Comparison of ENCODE assay signal across 33 cellular contexts in the genomic region with DNA sequence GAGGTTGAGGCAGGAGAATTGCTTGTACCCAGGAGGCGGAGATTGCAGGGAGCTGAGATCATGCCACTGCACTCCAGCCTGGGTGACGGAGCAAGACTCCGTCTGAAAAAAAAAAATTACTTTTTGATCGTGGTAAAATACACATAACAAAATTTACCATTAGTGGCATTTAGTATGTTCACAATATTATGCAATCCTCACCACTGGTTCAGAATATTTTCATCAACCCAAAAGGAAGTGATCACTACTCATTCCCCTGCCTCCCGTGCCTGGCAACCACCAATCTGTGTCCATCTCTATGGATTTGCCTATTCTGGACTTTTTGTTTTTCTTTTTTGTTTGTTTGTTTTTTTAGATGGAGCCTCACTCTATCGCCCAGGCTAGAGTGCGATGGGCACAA. TPM values are rescaled to one million over a fixed set of nuclear protein-coding genes. Genes with fewer than 3 reads are reported as not detected.
"Had no signal": no experiment of that assay in that cellular context is flagged by ENCODE, and none has a peak within 500 bp of the region (broad histone marks: within the 10 kb centered on the region; RNA-seq: fewer than 3 reads in every experiment).

No MANE protein-coding gene starts in this region.

- ATAC-seq: left colon; naive thymus-derived CD8-positive, alpha-beta T cell; right lobe of liver; stimulated activated memory B cell treated with anti-CD40 and anti-IgM and Interleukin-4, amounts not matched to agents 10 μg/mL and 1 μg/mL and 100 μg/mL, for 72 hours; stimulated activated naive CD8-positive, alpha-beta T cell treated with anti-CD3 and anti-CD28 coated beads, Interleukin-15, amount 100 ng/mL, for 72 hours had no signal

- H3K9me3 Mint-ChIP-seq: immature natural killer cell; naive thymus-derived CD8-positive, alpha-beta T cell; nephron; neural crest cell; stimulated activated memory B cell treated with anti-CD40 and anti-IgM and Interleukin-4, amounts not matched to agents 10 μg/mL and 1 μg/mL and 100 μg/mL, for 72 hours; stimulated activated naive CD8-positive, alpha-beta T cell treated with anti-CD3 and anti-CD28 coated beads, Interleukin-15, amount 100 ng/mL, for 72 hours; type B pancreatic cell had no signal

- H3K4me2 ChIP-seq: smooth muscle cell had no signal

- H3K4me3 ChIP-seq: left lung, lower lobe of right lung, ovary, right atrium auricular region, right lobe of liver, smooth muscle cell, tibial nerve, uterus had no signal

- H3K4me3 Mint-ChIP-seq: immature natural killer cell; naive thymus-derived CD8-positive, alpha-beta T cell; nephron; neural crest cell; stimulated activated memory B cell treated with anti-CD40 and anti-IgM and Interleukin-4, amounts not matched to agents 10 μg/mL and 1 μg/mL and 100 μg/mL, for 72 hours; stimulated activated naive CD8-positive, alpha-beta T cell treated with anti-CD3 and anti-CD28 coated beads, Interleukin-15, amount 100 ng/mL, for 72 hours; type B pancreatic cell had no signal

- DNase-seq: immature natural killer cell; kidney; left colon; left lung; lower lobe of right lung; mammary epithelial cell; mesenchymal stem cell; naive thymus-derived CD8-positive, alpha-beta T cell; nucleus accumbens; ovary; right lobe of liver; stimulated activated CD4-positive, alpha-beta T cell treated with anti-CD3 and anti-CD28 coated beads, Interleukin-1b, Interleukin-23, amount 100 ng/mL, for 48 hours; stimulated activated CD4-positive, alpha-beta T cell treated with anti-CD3 and anti-CD28 coated beads, Interleukin-2, amount 100 ng/mL, for 48 hours; stimulated activated CD4-positive, alpha-beta T cell treated with anti-CD3 and anti-CD28 coated beads, Interleukin-4, amount 100 ng/mL, for 4 hours; stimulated activated CD8-positive, alpha-beta memory T cell treated with anti-CD3 and anti-CD28 coated beads, Interleukin-4, amount 100 ng/mL, for 48 hours; stimulated activated naive CD4-positive, alpha-beta T cell treated with Interleukin-2 at 50 U/mL for 16 hours; stimulated activated naive CD8-positive, alpha-beta T cell treated with anti-CD3 and anti-CD28 coated beads, Interleukin-15, amount 100 ng/mL, for 72 hours; substantia nigra; uterus had no signal

- H3K4me1 ChIP-seq: lower lobe of right lung, uterus had no signal

- H3K27me3 ChIP-seq: ovary, right atrium auricular region, right lobe of liver had no signal

- H3K9me3 ChIP-seq: left lung, lower lobe of right lung, ovary, right atrium auricular region, right lobe of liver, tibial nerve, uterus had no signal

- H3K36me3 Mint-ChIP-seq: immature natural killer cell; stimulated activated memory B cell treated with anti-CD40 and anti-IgM and Interleukin-4, amounts not matched to agents 10 μg/mL and 1 μg/mL and 100 μg/mL, for 72 hours; type B pancreatic cell had no signal

- H3K36me3 ChIP-seq: left lung, lower lobe of right lung, ovary, right atrium auricular region, right lobe of liver, tibial nerve, uterus had no signal

- H3K27ac ChIP-seq: left lung, lower lobe of right lung, ovary, right atrium auricular region, tibial nerve, uterus had no signal

- H3K27ac Mint-ChIP-seq: immature natural killer cell; nephron; progenitor cell of endocrine pancreas; stimulated activated memory B cell treated with anti-CD40 and anti-IgM and Interleukin-4, amounts not matched to agents 10 μg/mL and 1 μg/mL and 100 μg/mL, for 72 hours; stimulated activated naive CD8-positive, alpha-beta T cell treated with anti-CD3 and anti-CD28 coated beads, Interleukin-15, amount 100 ng/mL, for 72 hours; type B pancreatic cell had no signal

RNA-seq across cellular contexts. Expression of a gene that starts 1.2 kb away (rescaled TPM):
- total RNA-seq: mammary epithelial cell; naive thymus-derived CD8-positive, alpha-beta T cell; skeletal muscle tissue; smooth muscle cell had no signal
- polyA plus RNA-seq: immature natural killer cell, mammary epithelial cell had no signal

RNA-seq across cellular contexts. Expression of a gene that starts 9.5 kb away (rescaled TPM):
- total RNA-seq: skeletal muscle tissue had no signal

RNA-seq across cellular contexts. Expression of a gene that starts 22.5 kb away (rescaled TPM):
- total RNA-seq: kidney, left lung, lower lobe of right lung, mammary epithelial cell, mucosa of gallbladder, neural crest cell, ovary, renal cortical epithelial cell, right atrium auricular region, skeletal muscle tissue, smooth muscle cell, temporal lobe, tibial nerve, ureter had no signal
- polyA plus RNA-seq: immature natural killer cell; liver; mammary epithelial cell; naive thymus-derived CD8-positive, alpha-beta T cell had no signal
